In the genomic region with DNA sequence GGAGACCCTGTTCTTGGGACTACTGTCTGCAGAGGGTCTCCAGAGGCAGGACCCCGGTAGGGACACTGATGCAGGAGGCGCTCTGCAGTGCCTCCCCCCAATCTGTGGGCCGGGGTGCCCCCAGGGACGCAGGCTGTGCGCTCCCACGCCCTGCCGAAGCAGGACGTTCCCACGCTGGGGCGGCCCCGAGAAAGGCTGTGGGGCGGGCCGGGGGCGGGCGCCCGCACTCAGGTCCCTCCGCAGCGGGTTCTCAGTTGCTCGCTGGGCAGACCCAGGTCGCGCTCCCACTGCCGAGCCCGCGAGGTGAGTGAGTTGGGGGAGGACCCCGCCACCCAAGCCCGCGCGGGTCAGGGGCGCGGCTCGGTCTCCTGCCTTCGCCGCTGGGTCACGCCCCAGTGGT, we compare ENCODE assay signal across 22 cellular contexts. TPM values are rescaled to one million over a fixed set of nuclear protein-coding genes. Genes with fewer than 3 reads are reported as not detected.
A peak's percentile ranks its signal among the peaks of the same experiment; 100 is the strongest.
DNase-seq lines count a peak whose midpoint lies in the region; ATAC-seq and TF ChIP-seq lines count a peak whose summit lies in the region.
"Had no signal": no experiment of that assay in that cellular context is flagged by ENCODE, and none has a peak within 500 bp of the region (broad histone marks: within the 10 kb centered on the region; RNA-seq: fewer than 3 reads in every experiment).

A gene (plus strand): TSS at position 253 of the 400 bp plus-strand sequence. CDS start 1,106 bp downstream, outside the sequence.

- no peak within 1 kb of the TSS for H2BK120ac ChIP-seq in mesenchymal stem cell (ENCODE audit: low read depth, low read length)

- no peak within 1 kb of the TSS for H3K14ac ChIP-seq in mesenchymal stem cell (ENCODE audit: low read length in 2 of 2)

- H3K36me3 ChIP-seq in mesenchymal stem cell (ENCODE audit: control insufficient read depth in 1 of 2, insufficient read depth in 2 of 2, low read depth in 1 of 2, low read length in 2 of 2) (peaks cover 0 to 3% of the 10 kb centered on the region in 2 experiments), upper lobe of right lung (no peaks in the 10 kb centered on the region)
- H3K36me3 ChIP-seq: BLaER1 had no signal

- no peak within 1 kb of the TSS for H2BK5ac ChIP-seq in mesenchymal stem cell (ENCODE audit: low read depth, low read length, poor library complexity, severe bottlenecking)

- no peak within 1 kb of the TSS for H3K9ac ChIP-seq in mesenchymal stem cell (ENCODE audit: low read length)
- H3K9ac ChIP-seq: BLaER1 had no signal

- H3K9me3 ChIP-seq in mesenchymal stem cell (ENCODE audit: control insufficient read depth, low read length) (no peaks in the 10 kb centered on the region), upper lobe of right lung (no peaks in the 10 kb centered on the region)
- H3K9me3 ChIP-seq: BLaER1 had no signal

- H3K23ac ChIP-seq in mesenchymal stem cell (ENCODE audit: low read length in 2 of 2): no peak within 1 kb of the TSS

- TF ChIP-seq CTCF in upper lobe of right lung (IDR thresholded peaks at IDR 0.05): no peak

- H2BK12ac ChIP-seq in mesenchymal stem cell (ENCODE audit: low read length in 2 of 2): peak within 1 kb of the TSS in 1 of 2 experiments; percentile 7

- no peak within 1 kb of the TSS for H2AK5ac ChIP-seq in mesenchymal stem cell (ENCODE audit: low read length, severe bottlenecking)

- H3K4me2 ChIP-seq in mesenchymal stem cell (ENCODE audit: low read length, poor library complexity, severe bottlenecking): no peak within 1 kb of the TSS
- H3K4me2 ChIP-seq: BLaER1 had no signal

- no peak within 1 kb of the TSS for H3K4ac ChIP-seq in mesenchymal stem cell (ENCODE audit: low read depth in 1 of 2, low read length in 2 of 2)

- H3K27me3 ChIP-seq in mesenchymal stem cell (ENCODE audit: control insufficient read depth in 1 of 2, insufficient read depth in 1 of 2, low read length in 2 of 2) (peaks cover 13 to 30% of the 10 kb centered on the region in 2 experiments), upper lobe of right lung (peaks cover 4% of the 10 kb centered on the region)
- H3K27me3 ChIP-seq: BLaER1 had no signal

- intact Hi-C loops in Right ventricle myocardium superior (cut with DNase I): no loop called here
- intact Hi-C loops in upper lobe of right lung (cut with DNase I): no loop called here

- H2AFZ ChIP-seq in mesenchymal stem cell (ENCODE audit: low read depth, low read length): no peak within 1 kb of the TSS

- peak within 1 kb of the TSS; percentile 12 for H2BK15ac ChIP-seq in mesenchymal stem cell (ENCODE audit: low read depth, poor library complexity, severe bottlenecking)

- DNase-seq in NCI-H82 (lab: John Stamatoyannopoulos, UW) (peak; percentile 50), NCI-H82 treated with DMSO at 0.1 percent for 48 hours (lab: John Stamatoyannopoulos, UW; ENCODE audit: unreplicated experiment) (no peak), Right ventricle myocardium superior (peak; percentile 56), mesenchymal stem cell (no peak), upper lobe of right lung (no peak), GOT3 (lab: John Stamatoyannopoulos, UW) (no peak), HuH-7 (ENCODE audit: low spot score) (no peak), A172 (ENCODE audit: low spot score) (no peak)
- DNase-seq: HCEC 1CT; natural killer cell; NCI-H1048; NCI-H2081 treated with DMSO at 0.1 percent for 48 hours; stimulated activated naive CD4-positive, alpha-beta T cell had no signal

- peak within 1 kb of the TSS; percentile 40 for H4K91ac ChIP-seq in mesenchymal stem cell (ENCODE audit: low read length)

- no peak within 1 kb of the TSS for H3K27ac ChIP-seq in mesenchymal stem cell (ENCODE audit: low read length, poor library complexity, severe bottlenecking)
- H3K27ac ChIP-seq in upper lobe of right lung: no peak within 1 kb of the TSS
- H3K27ac ChIP-seq: 22Rv1, BLaER1 had no signal

- H3K79me1 ChIP-seq in mesenchymal stem cell (replicated peaks; ENCODE audit: low read length, poor library complexity, severe bottlenecking): no peaks in the 10 kb centered on the region

- 42% methylated on average over 31 of the region's 34 CpGs for WGBS in mesenchymal stem cell

- H3K4me3 ChIP-seq in mesenchymal stem cell (ENCODE audit: insufficient read depth in 1 of 2, low read depth in 1 of 2, low read length in 2 of 2) (no peak within 1 kb of the TSS), upper lobe of right lung (peak within 1 kb of the TSS; percentile 25)
- H3K4me3 ChIP-seq: BLaER1 had no signal

- no peaks in the 10 kb centered on the region for H3K4me1 ChIP-seq in mesenchymal stem cell (ENCODE audit: control insufficient read depth, insufficient read depth, low read depth, low read length)
- H3K4me1 ChIP-seq in upper lobe of right lung: no peaks in the 10 kb centered on the region

- ATAC-seq in Right ventricle myocardium superior (ENCODE audit: poor library complexity) (peak; percentile 54), upper lobe of right lung (no peak)
- ATAC-seq: activated T-helper 17 cell treated with anti-CD3 and anti-CD28 coated beads, Interleukin-2, amount 50 U/mL, for 72 hours; natural killer cell had no signal

- H3K18ac ChIP-seq in mesenchymal stem cell (ENCODE audit: low read depth in 1 of 2, low read length in 2 of 2): no peak within 1 kb of the TSS

- no peak within 1 kb of the TSS for H4K8ac ChIP-seq in mesenchymal stem cell (ENCODE audit: low read length)

RNA-seq across cellular contexts. Expression of the gene that starts here (rescaled TPM):
- total RNA-seq in Right ventricle myocardium superior (9.3 TPM), upper lobe of right lung (19.1 TPM)
- polyA plus RNA-seq in mesenchymal stem cell (2013, experiment 1 of 2): not detected
- not detected for polyA plus RNA-seq in mesenchymal stem cell (2013, experiment 2 of 2)
- total RNA-seq in A172 (2014; rRNA removed; shearing (Covaris generic)): not detected in 2 replicates
- total RNA-seq: activated T-helper 17 cell treated with anti-CD3 and anti-CD28 coated beads, Interleukin-2, amount 50 U/mL, for 72 hours; bronchial epithelial cell; dermis microvascular lymphatic vessel endothelial cell; epithelial cell of proximal tubule; G401; natural killer cell; pulmonary artery endothelial cell; T-helper 2 cell treated with Interferon-gamma antibody and Interleukin-4, amounts not matched to agents 100 ng/mL and 5 ng/mL, for 36 hours had no signal

Comparison
In these comparisons a context has a peak if more than half of its experiments do, and no peak if none do; other contexts are left out.
1. RNA of the gene that starts here (total RNA-seq): 19.1 TPM in upper lobe of right lung (single experiment) and 9.3 TPM in Right ventricle myocardium superior (single experiment); not detected in A172; every median in the first group is over 10 times any median in the second.
2. DNase-seq: peak in NCI-H82 (single experiment) and Right ventricle myocardium superior (single experiment); none in NCI-H82 treated with DMSO at 0.1 percent for 48 hours (single experiment), mesenchymal stem cell (single experiment), upper lobe of right lung (single experiment), GOT3 (single experiment), HuH-7 (single experiment) and A172 (single experiment).